Comparison of ENCODE assay signal across 8 cellular contexts in the genomic region with DNA sequence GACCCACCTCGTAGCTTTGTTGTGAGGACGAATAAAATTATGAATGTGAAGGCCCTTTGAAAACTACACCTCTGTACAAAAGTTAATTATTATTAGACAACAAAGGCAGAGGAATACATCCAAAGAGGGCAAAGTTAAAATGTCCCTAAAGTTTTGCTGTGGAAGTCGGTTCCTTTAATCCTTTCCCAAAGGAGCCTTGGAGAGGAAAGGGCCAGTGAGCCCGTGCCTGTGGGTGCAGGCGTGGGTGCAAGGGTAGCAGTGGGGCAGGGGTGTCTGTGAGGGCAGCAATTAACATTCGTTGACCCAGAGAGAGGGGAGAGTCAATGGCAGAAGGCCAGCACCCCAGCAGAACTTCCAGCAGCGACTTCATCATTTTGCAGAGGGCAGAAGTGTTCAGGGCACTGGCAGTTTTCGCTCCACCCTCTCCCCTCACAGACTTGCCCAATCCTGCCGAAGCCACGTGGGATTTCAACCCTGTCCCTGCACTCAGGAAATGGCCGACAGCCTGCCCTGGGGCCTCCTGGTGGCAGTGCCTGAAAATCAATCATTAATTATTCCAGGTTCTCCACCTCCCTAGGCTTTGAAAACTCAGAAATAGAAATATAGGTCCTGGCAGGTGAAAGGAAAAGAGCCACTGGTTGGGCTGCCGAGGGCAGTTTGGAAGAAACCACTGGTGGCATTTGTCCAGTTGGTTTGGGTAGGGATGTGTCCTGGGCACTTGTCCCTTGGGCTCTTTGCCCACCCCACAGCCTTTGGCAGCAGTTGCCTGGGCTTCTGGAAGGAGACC. TPM values are rescaled to one million over a fixed set of nuclear protein-coding genes. Genes with fewer than 3 reads are reported as not detected.
DNase-seq lines count a peak whose midpoint lies in the region; FAIRE-seq and TF ChIP-seq lines count a peak whose summit lies in the region.

No MANE protein-coding gene starts in this region.

- POLR2A ChIA-PET in activated CD4-positive, alpha-beta memory T cell treated with anti-CD3 and anti-CD28 coated beads, Interleukin-2, amount 10 ng/mL, durations not matched to agents 7 days and 5 days (lab: Charles Lee): no interaction called here

- no peak overlapping the region for H3K27ac Mint-ChIP-seq in activated CD4-positive, alpha-beta memory T cell treated with anti-CD3 and anti-CD28 coated beads, Interleukin-2, amount 10 ng/mL, durations not matched to agents 7 days and 5 days

- H3K27ac ChIP-seq in keratinocyte (ENCODE audit: control insufficient read depth, insufficient read depth, low read length): peak overlapping the region; percentile 96
- peak overlapping the region; percentile 66 to 77 for H3K27ac ChIP-seq in tibial artery

- H4K20me1 ChIP-seq in keratinocyte (ENCODE audit: control insufficient read depth, extremely low read depth, insufficient read depth, low read length): no peaks in the 10 kb centered on the region

- H3K9ac ChIP-seq in keratinocyte (ENCODE audit: control insufficient read depth, extremely low read depth, insufficient read depth, low read length): peak overlapping the region; percentile 80

- no peaks in the 10 kb centered on the region for H3K4me1 Mint-ChIP-seq in activated CD4-positive, alpha-beta memory T cell treated with anti-CD3 and anti-CD28 coated beads, Interleukin-2, amount 10 ng/mL, durations not matched to agents 7 days and 5 days

- TF ChIP-seq CTCF in keratinocyte (optimal IDR thresholded peaks at IDR 0.05 in 1 of 3, IDR thresholded peaks at IDR 0.05 in 1 of 3, conservative IDR thresholded peaks at IDR 0.05 in 1 of 3; ENCODE audit: extremely low read depth in 1 of 3, insufficient read depth in 2 of 3, low read length in 3 of 3): peak in 2 of 3 experiments; percentile 32 to 34
- peak; percentile 23 to 37 for TF ChIP-seq CTCF in tibial artery (IDR thresholded peaks at IDR 0.05)

- peaks cover 61% of the 10 kb centered on the region for H3K27me3 Mint-ChIP-seq in activated CD4-positive, alpha-beta memory T cell treated with anti-CD3 and anti-CD28 coated beads, Interleukin-2, amount 10 ng/mL, durations not matched to agents 7 days and 5 days

- peak overlapping the region; percentile 76 for H3K4me2 ChIP-seq in keratinocyte (ENCODE audit: control insufficient read depth, extremely low read depth, insufficient read depth, low read depth, low read length)

- dilution Hi-C loops in keratinocyte (cut with MboI; ENCODE audit: extremely low pct_ligation_motif_present, low sequenced_read_pairs): no loop called here

- CTCF ChIA-PET in activated CD4-positive, alpha-beta memory T cell treated with anti-CD3 and anti-CD28 coated beads, Interleukin-2, amount 10 ng/mL, durations not matched to agents 7 days and 5 days (lab: Charles Lee): interaction anchor here (0.8 to 1.0 kb wide), 2 partner anchors 10 to 34 kb away, joined by 3 read pairs; no protein-coding TSS in a partner anchor

- peak; percentile 89 for FAIRE-seq in keratinocyte (lab: Jason Lieb, UNC)

- DNase-seq in DMS53 (lab: John Stamatoyannopoulos, UW) (peak; percentile 55), DMS53 treated with DMSO at 0.1 percent for 48 hours (lab: John Stamatoyannopoulos, UW; ENCODE audit: unreplicated experiment) (no peak), amniotic epithelial cell (ENCODE audit: low read depth) (peak; percentile 7), keratinocyte (ENCODE audit: low read depth, low spot score) (peak; percentile 46), tibial artery (peak; percentile 55 to 86), NCI-H748 (lab: John Stamatoyannopoulos, UW; ENCODE audit: unreplicated experiment) (no peak), NCI-H187 treated with DMSO at 0.1 percent for 48 hours (lab: John Stamatoyannopoulos, UW) (no peak)
- DNase-seq in activated CD4-positive, alpha-beta memory T cell treated with anti-CD3 and anti-CD28 coated beads, Interleukin-2, amount 10 ng/mL, durations not matched to agents 7 days and 5 days: no peak

- no peaks in the 10 kb centered on the region for H3K36me3 Mint-ChIP-seq in activated CD4-positive, alpha-beta memory T cell treated with anti-CD3 and anti-CD28 coated beads, Interleukin-2, amount 10 ng/mL, durations not matched to agents 7 days and 5 days (ENCODE audit: low read depth)

- no peaks in the 10 kb centered on the region for H3K9me1 ChIP-seq in keratinocyte (ENCODE audit: control insufficient read depth, extremely low read depth, insufficient read depth, low read length)

- H3K79me2 ChIP-seq in keratinocyte (ENCODE audit: control insufficient read depth, insufficient read depth, low read length): no peaks in the 10 kb centered on the region

- H3K27me3 ChIP-seq in keratinocyte (ENCODE audit: control insufficient read depth, extremely low read depth, insufficient read depth, low read length): peaks cover 1% of the 10 kb centered on the region
- H3K27me3 ChIP-seq in tibial artery: peaks cover 0 to 19% of the 10 kb centered on the region in 2 donors

- H3K36me3 ChIP-seq in keratinocyte (ENCODE audit: control insufficient read depth in 2 of 2, extremely low read depth in 1 of 2, insufficient read depth in 2 of 2, low read length in 2 of 2) (no peaks in the 10 kb centered on the region), tibial artery (no peaks in the 10 kb centered on the region)

- no peak overlapping the region for H3K4me3 ChIP-seq in keratinocyte (ENCODE audit: control insufficient read depth in 2 of 3, extremely low read depth in 1 of 3, insufficient read depth in 2 of 3, low read depth in 1 of 3, low read length in 3 of 3)
- no peak overlapping the region for H3K4me3 ChIP-seq in tibial artery

- H3K4me3 Mint-ChIP-seq in activated CD4-positive, alpha-beta memory T cell treated with anti-CD3 and anti-CD28 coated beads, Interleukin-2, amount 10 ng/mL, durations not matched to agents 7 days and 5 days: no peak overlapping the region

- H3K9me3 Mint-ChIP-seq in activated CD4-positive, alpha-beta memory T cell treated with anti-CD3 and anti-CD28 coated beads, Interleukin-2, amount 10 ng/mL, durations not matched to agents 7 days and 5 days: no peaks in the 10 kb centered on the region

- intact Hi-C loops in tibial artery (cut with DNase I; ENCODE audit: low total_unique reads): no loop called here

- H3K4me1 ChIP-seq in keratinocyte (ENCODE audit: control insufficient read depth, extremely low read depth, insufficient read depth, low read length): peaks cover 43% of the 10 kb centered on the region
- peaks cover 0 to 39% (median 28%) of the 10 kb centered on the region in 4 donors for H3K4me1 ChIP-seq in tibial artery

- peak overlapping the region; percentile 53 for H2AFZ ChIP-seq in keratinocyte (ENCODE audit: control insufficient read depth, low read length)

- H3K9me3 ChIP-seq in keratinocyte (ENCODE audit: control insufficient read depth, low read depth, low read length) (no peaks in the 10 kb centered on the region), tibial artery (no peaks in the 10 kb centered on the region)

RNA-seq across cellular contexts. Expression of a gene that starts 4.2 kb away (rescaled TPM):
- polyA plus RNA-seq in keratinocyte: 3.4 to 5.9 TPM (median 4.4 TPM) in 3 replicates
- 3.4 TPM for polyA plus RNA-seq in keratinocyte (2011; ENCODE audit: low read depth)
- 5.5 and 7.0 TPM in 2 replicates for polyA plus RNA-seq in keratinocyte (2011; cell fraction: cytosol; rRNA removed)
- 7.3 and 7.6 TPM in 2 replicates for polyA plus RNA-seq in keratinocyte (2011; cell fraction: nucleus; rRNA removed)
- polyA plus RNA-seq in keratinocyte (2012; ENCODE audit: low replicate concordance): 8.2 and 8.9 TPM in 2 replicates
- polyA minus RNA-seq in keratinocyte: 5.7 to 8.2 TPM (median 6.8 TPM) in 3 replicates
- 2.1 TPM for polyA minus RNA-seq in keratinocyte (2011; cell fraction: cytosol; rRNA and poly(A)+ RNA removed)
- 5.5 and 6.1 TPM in 2 replicates for polyA minus RNA-seq in keratinocyte (2011; cell fraction: nucleus; rRNA and poly(A)+ RNA removed)
- total RNA-seq in activated CD4-positive, alpha-beta memory T cell treated with anti-CD3 and anti-CD28 coated beads, Interleukin-2, amount 10 ng/mL, durations not matched to agents 7 days and 5 days: 1 to 10 TPM; 1.7 TPM

Comparison
In these comparisons a context has a peak if more than half of its experiments do, and no peak if none do; other contexts are left out.
1. DNase-seq: peak in DMS53 (single experiment), amniotic epithelial cell (single experiment), keratinocyte (single experiment) and tibial artery (2 of 2); none in DMS53 treated with DMSO at 0.1 percent for 48 hours (single experiment), NCI-H748 (single experiment), NCI-H187 treated with DMSO at 0.1 percent for 48 hours (single experiment) and activated CD4-positive, alpha-beta memory T cell treated with anti-CD3 and anti-CD28 coated beads, Interleukin-2, amount 10 ng/mL, durations not matched to agents 7 days and 5 days (single experiment).